12 cellular contexts compared by ENCODE assay signal in the genomic region with DNA sequence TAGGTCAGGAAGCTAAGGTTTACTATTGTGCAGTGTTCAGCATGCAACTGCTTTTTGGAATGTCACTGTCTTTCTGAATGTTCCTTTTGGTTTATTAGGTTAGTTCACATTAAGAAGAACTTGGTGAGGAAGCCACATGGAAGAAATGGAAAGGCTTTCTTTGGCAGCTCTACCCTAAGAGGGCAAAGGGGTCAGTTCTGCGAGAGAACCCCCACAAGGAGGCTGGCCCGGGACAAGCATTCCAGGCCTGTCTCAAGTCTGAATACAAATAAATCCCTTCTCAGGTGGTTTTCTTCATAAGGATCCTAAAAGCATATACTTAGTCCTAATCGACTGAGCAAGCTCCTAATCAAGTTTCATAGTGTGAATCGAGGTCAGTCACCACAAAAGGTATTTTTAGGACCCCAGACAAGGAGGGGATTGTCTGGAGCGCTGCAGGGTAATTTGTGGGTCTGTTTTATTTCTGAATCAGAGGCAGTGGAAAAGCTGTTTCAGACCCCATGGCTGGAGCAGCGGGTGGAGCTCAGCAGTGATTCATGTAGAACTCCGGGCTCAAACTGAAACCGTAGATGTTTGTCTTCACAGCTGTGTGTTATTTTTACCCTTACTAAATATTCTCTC.
DNase-seq lines count a peak whose midpoint lies in the region; ATAC-seq and TF ChIP-seq lines count a peak whose summit lies in the region.
"Had no signal": no experiment of that assay in that cellular context is flagged by ENCODE, and none has a peak within 500 bp of the region (broad histone marks: within the 10 kb centered on the region; RNA-seq: fewer than 3 reads in every experiment).

No MANE protein-coding gene starts in this region.

- H3K36me3 ChIP-seq in BLaER1, result peaks cover 70% of the 10 kb centered on the region
- H3K36me3 ChIP-seq in fibroblast of lung (ENCODE audit: control insufficient read depth, insufficient read depth, low read length), result no peaks in the 10 kb centered on the region
- H3K36me3 ChIP-seq in ovary, result no peaks in the 10 kb centered on the region
- no peaks in the 10 kb centered on the region for H3K36me3 ChIP-seq in lower lobe of right lung

- H3K4me2 ChIP-seq in BLaER1 (peak overlapping the region; percentile 76), fibroblast of lung (ENCODE audit: extremely low read depth, insufficient read depth, low read length) (peak overlapping the region; percentile 72)

- ATAC-seq in GM18505 (IDR thresholded peaks at IDR 0.05; ENCODE audit: unreplicated experiment), result no peak
- ATAC-seq in lower lobe of right lung, result no peak
- ATAC-seq: activated CD8-positive, alpha-beta memory T cell treated with anti-CD3 and anti-CD28 coated beads, Interleukin-2, amount 10 ng/mL, durations not matched to agents 7 days and 5 days had no signal

- WGBS in ovary, 3 donors, result 4 to 11% (median 6%) methylated on average over 8 of the region's 8 CpGs

- H4K20me1 ChIP-seq in BLaER1 (no peaks in the 10 kb centered on the region), fibroblast of lung (ENCODE audit: control insufficient read depth, extremely low read depth, insufficient read depth, low read length) (no peaks in the 10 kb centered on the region)

- TF ChIP-seq EP300 in ovary (IDR thresholded peaks at IDR 0.05), result no peak

- H3K9me3 ChIP-seq in BLaER1 (no peaks in the 10 kb centered on the region), fibroblast of lung (ENCODE audit: control insufficient read depth, insufficient read depth, low read depth, low read length) (no peaks in the 10 kb centered on the region), ovary (no peaks in the 10 kb centered on the region), lower lobe of right lung (no peaks in the 10 kb centered on the region)

- H3K4me1 ChIP-seq in BLaER1 (peaks cover 97% of the 10 kb centered on the region), fibroblast of lung (ENCODE audit: control insufficient read depth, extremely low read depth, insufficient read depth, low read length) (no peaks in the 10 kb centered on the region), ovary (ENCODE audit: insufficient read depth) (peaks cover 10% of the 10 kb centered on the region), lower lobe of right lung (peaks cover 37% of the 10 kb centered on the region)
- H3K4me1 ChIP-seq: Caco-2, parathyroid adenoma had no signal

- no peak for TF ChIP-seq POLR2A in ovary (IDR thresholded peaks at IDR 0.05)
- TF ChIP-seq POLR2A in GM18505 (IDR thresholded peaks at IDR 0.05; ENCODE audit: borderline replicate concordance, extremely low read depth, insufficient read depth, insufficient read length), result no peak

- DNase-seq in SK-N-DZ (ENCODE audit: low spot score) (peak; percentile 28), fibroblast of lung (ENCODE audit: low read depth in 2 of 2) (peak; percentile 32 to 87), ovary (no peak), NCI-H1436 treated with DMSO at 0.1 percent for 48 hours (lab: John Stamatoyannopoulos, UW) (no peak), lower lobe of right lung (no peak), SIG-M5 treated with dmso at 0.1 percent for 504 hours (lab: John Stamatoyannopoulos, UW; ENCODE audit: unreplicated experiment) (no peak)
- DNase-seq: activated CD8-positive, alpha-beta memory T cell treated with anti-CD3 and anti-CD28 coated beads, Interleukin-2, amount 10 ng/mL, durations not matched to agents 7 days and 5 days; Caco-2; NCI-H526 treated with DMSO at 0.1 percent for 48 hours had no signal

- H3K9ac ChIP-seq in BLaER1 (peak overlapping the region; percentile 81), fibroblast of lung (ENCODE audit: insufficient read depth, low read length) (no peak overlapping the region)
- H3K9ac ChIP-seq: parathyroid adenoma had no signal

- peak overlapping the region; percentile 42 for H2AFZ ChIP-seq in fibroblast of lung (ENCODE audit: low read length)
- H2AFZ ChIP-seq: parathyroid adenoma had no signal

- TF ChIP-seq CTCF in fibroblast of lung (conservative IDR thresholded peaks at IDR 0.05 in 1 of 2, IDR thresholded peaks at IDR 0.05 in 1 of 2; ENCODE audit: low read depth in 1 of 2, low read length in 2 of 2) (no peak), ovary (IDR thresholded peaks at IDR 0.05) (no peak), lower lobe of right lung (IDR thresholded peaks at IDR 0.05) (no peak)

- H3K27me3 ChIP-seq in BLaER1, result no peaks in the 10 kb centered on the region
- no peaks in the 10 kb centered on the region for H3K27me3 ChIP-seq in fibroblast of lung (ENCODE audit: control insufficient read depth, insufficient read depth, low read length)
- no peaks in the 10 kb centered on the region for H3K27me3 ChIP-seq in ovary
- H3K27me3 ChIP-seq in lower lobe of right lung (ENCODE audit: low read depth), result no peaks in the 10 kb centered on the region

- H3K79me2 ChIP-seq in fibroblast of lung (ENCODE audit: control insufficient read depth, insufficient read depth, low read length), result no peaks in the 10 kb centered on the region
- H3K79me2 ChIP-seq: parathyroid adenoma had no signal

- intact Hi-C loops in ovary (cut with DNase I), result no loop called here
- intact Hi-C loops in lower lobe of right lung (cut with DNase I), result no loop called here

- H3K27ac ChIP-seq in BLaER1 (peak overlapping the region; percentile 87), fibroblast of lung (ENCODE audit: insufficient read depth, low read length) (no peak overlapping the region), ovary (peak overlapping the region in 1 of 2 donors; percentile 39), lower lobe of right lung (no peak overlapping the region)
- H3K27ac ChIP-seq: parathyroid adenoma had no signal

- H3K4me3 ChIP-seq in BLaER1 (peak overlapping the region; percentile 46), fibroblast of lung (replicated peaks in 1 of 4; ENCODE audit: control extremely low read depth in 1 of 4, insufficient read depth in 1 of 4, low read depth in 3 of 4, low read length in 4 of 4) (peak overlapping the region; percentile 3 to 62 (median 36)), ovary (peak overlapping the region; percentile 25), lower lobe of right lung (no peak overlapping the region)

Comparison
In these comparisons a context has a peak if more than half of its experiments do, and no peak if none do; other contexts are left out.
1. DNase-seq: peak in SK-N-DZ (single experiment) and fibroblast of lung (2 of 2); none in ovary (0 of 5), NCI-H1436 treated with DMSO at 0.1 percent for 48 hours (single experiment), lower lobe of right lung (single experiment) and SIG-M5 treated with dmso at 0.1 percent for 504 hours (single experiment).